ENCODE assay signal across 33 cellular contexts in the genomic region with DNA sequence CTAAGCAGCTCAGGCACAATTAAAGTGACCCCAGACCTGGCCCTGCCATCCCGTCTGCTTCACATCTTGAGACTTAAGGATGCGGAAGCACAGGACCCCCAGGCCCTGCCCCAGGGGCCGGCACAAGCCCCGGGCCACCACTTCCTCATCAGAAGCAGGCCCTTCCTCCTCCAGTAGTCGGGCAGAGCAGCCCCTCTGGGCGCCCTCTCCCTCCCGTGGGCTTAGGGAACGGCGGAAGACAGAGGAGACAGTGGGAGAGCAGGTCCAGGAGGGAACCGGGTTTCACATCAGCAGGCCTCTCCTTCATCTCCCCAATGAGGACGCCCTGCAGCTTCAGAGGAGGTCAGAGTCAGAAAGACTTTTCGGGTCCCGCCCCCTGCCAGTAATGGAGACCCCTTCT.
"Had no signal": no experiment of that assay in that cellular context is flagged by ENCODE, and none has a peak within 500 bp of the region (broad histone marks: within the 10 kb centered on the region; RNA-seq: fewer than 3 reads in every experiment).

No MANE protein-coding gene starts in this region.

- H3K4me1 ChIP-seq: adrenal gland, body of pancreas, foreskin keratinocyte, gastrocnemius medialis had no signal

- H3K27me3 Mint-ChIP-seq: activated CD4-positive, alpha-beta memory T cell treated with anti-CD3 and anti-CD28 coated beads for 36 hours; activated CD4-positive, alpha-beta T cell treated with anti-CD3 and anti-CD28 coated beads for 36 hours; activated CD4-positive, alpha-beta T cell treated with anti-CD3 and anti-CD28 coated beads, Interleukin-2, amount 10 ng/mL, durations not matched to agents 24 days and 14 days; activated CD8-positive, alpha-beta memory T cell treated with anti-CD3 and anti-CD28 coated beads, Interleukin-2, amount 10 ng/mL, durations not matched to agents 7 days and 5 days; activated naive CD4-positive, alpha-beta T cell treated with anti-CD3 and anti-CD28 coated beads, Interleukin-2, amount 50 U/mL, for 24 hours; activated naive CD8-positive, alpha-beta T cell treated with anti-CD3 and anti-CD28 coated beads for 36 hours; activated naive CD8-positive, alpha-beta T cell treated with anti-CD3 and anti-CD28 coated beads, Interleukin-2, amount 50 U/mL, for 24 hours; central memory CD8-positive, alpha-beta T cell; effector memory CD8-positive, alpha-beta T cell had no signal

- H3K27me3 ChIP-seq: adrenal gland, body of pancreas, esophagus muscularis mucosa, foreskin keratinocyte, gastrocnemius medialis had no signal

- DNase-seq: activated CD4-positive, alpha-beta memory T cell treated with anti-CD3 and anti-CD28 coated beads for 36 hours; activated CD4-positive, alpha-beta T cell treated with anti-CD3 and anti-CD28 coated beads for 36 hours; activated CD4-positive, alpha-beta T cell treated with anti-CD3 and anti-CD28 coated beads, Interleukin-2, amount 10 ng/mL, durations not matched to agents 24 days and 14 days; activated CD4-positive, CD25-positive, alpha-beta regulatory T cell; activated CD4-positive, CD25-positive, alpha-beta regulatory T cell treated with anti-CD3 and anti-CD28 coated beads, Interleukin-2, amount 50 U/mL, for 72 hours; activated CD8-positive, alpha-beta memory T cell treated with anti-CD3 and anti-CD28 coated beads, Interleukin-2, amount 10 ng/mL, durations not matched to agents 7 days and 5 days; activated CD8-positive, alpha-beta memory T cell treated with anti-CD3 and anti-CD28 coated beads, Interleukin-2, amount 50 U/mL, for 4 hours; activated CD8-positive, alpha-beta T cell treated with anti-CD3 and anti-CD28 coated beads, Interleukin-2, amount 10 ng/mL, durations not matched to agents 7 days and 5 days; activated effector memory CD4-positive, alpha-beta T cell treated with anti-CD3 and anti-CD28 coated beads, Interleukin-2, amount 50 U/mL, for 16 hours; activated naive CD4-positive, alpha-beta T cell treated with anti-CD3 and anti-CD28 coated beads for 36 hours; activated naive CD8-positive, alpha-beta T cell treated with anti-CD3 and anti-CD28 coated beads for 36 hours; activated naive CD8-positive, alpha-beta T cell treated with anti-CD3 and anti-CD28 coated beads, Interleukin-2, amount 50 U/mL, for 24 hours; activated T-cell treated with anti-CD3 and anti-CD28 coated beads, Interleukin-2, amount 50 U/mL, for 1 hour; activated T-cell treated with anti-CD3 and anti-CD28 coated beads, Interleukin-2, amount 50 U/mL, for 48 hours; adrenal gland; amygdala; aorta; body of pancreas; cortex of kidney; dermis blood vessel endothelial cell; effector CD4-positive, alpha-beta T cell; effector memory CD8-positive, alpha-beta T cell; erythroblast; foreskin keratinocyte; gastrocnemius medialis; glutamatergic neuron; T-helper 2 cell had no signal

- H3K27ac ChIP-seq: adrenal gland, body of pancreas, esophagus muscularis mucosa, foreskin keratinocyte, gastrocnemius medialis had no signal

- H3K36me3 Mint-ChIP-seq: activated CD4-positive, alpha-beta memory T cell treated with anti-CD3 and anti-CD28 coated beads for 36 hours; activated CD8-positive, alpha-beta memory T cell treated with anti-CD3 and anti-CD28 coated beads, Interleukin-2, amount 10 ng/mL, durations not matched to agents 7 days and 5 days; activated naive CD8-positive, alpha-beta T cell treated with anti-CD3 and anti-CD28 coated beads for 36 hours had no signal

- H3K9me3 Mint-ChIP-seq: activated CD4-positive, alpha-beta memory T cell treated with anti-CD3 and anti-CD28 coated beads for 36 hours; activated CD4-positive, alpha-beta T cell treated with anti-CD3 and anti-CD28 coated beads, Interleukin-2, amount 10 ng/mL, durations not matched to agents 24 days and 14 days; activated naive CD4-positive, alpha-beta T cell treated with anti-CD3 and anti-CD28 coated beads for 36 hours; activated naive CD4-positive, alpha-beta T cell treated with anti-CD3 and anti-CD28 coated beads, Interleukin-2, amount 50 U/mL, for 24 hours; activated naive CD8-positive, alpha-beta T cell treated with anti-CD3 and anti-CD28 coated beads for 36 hours; activated naive CD8-positive, alpha-beta T cell treated with anti-CD3 and anti-CD28 coated beads, Interleukin-2, amount 50 U/mL, for 24 hours; activated T-helper 1 cell treated with anti-CD3 and anti-CD28 coated beads, Interleukin-12 subunit alpha, Interleukin-12 subunit beta, Interleukin-2, Interleukin-4 antibody, amounts not matched to agents 30 ng/mL and 10 ng/mL and 1 ng/mL, durations not matched to agents 14 hours and 24 hours and 36 hours; activated T-helper 2 cell treated with anti-CD3 and anti-CD28 coated beads, Interferon-gamma antibody, Interleukin-2, Interleukin-4, amounts not matched to agents 10 μg/mL and 5 μg/mL and 100 μg/mL, durations not matched to agents 14 hours and 24 hours and 36 hours; central memory CD8-positive, alpha-beta T cell; effector memory CD8-positive, alpha-beta T cell had no signal

- H3K27ac Mint-ChIP-seq: activated CD4-positive, alpha-beta memory T cell treated with anti-CD3 and anti-CD28 coated beads for 36 hours; activated CD4-positive, alpha-beta T cell treated with anti-CD3 and anti-CD28 coated beads for 36 hours; activated CD4-positive, alpha-beta T cell treated with anti-CD3 and anti-CD28 coated beads, Interleukin-2, amount 10 ng/mL, durations not matched to agents 24 days and 14 days; activated CD8-positive, alpha-beta memory T cell treated with anti-CD3 and anti-CD28 coated beads, Interleukin-2, amount 10 ng/mL, durations not matched to agents 7 days and 5 days; activated CD8-positive, alpha-beta T cell treated with anti-CD3 and anti-CD28 coated beads, Interleukin-2, amount 10 ng/mL, durations not matched to agents 7 days and 5 days; activated naive CD4-positive, alpha-beta T cell treated with anti-CD3 and anti-CD28 coated beads for 36 hours; activated naive CD4-positive, alpha-beta T cell treated with anti-CD3 and anti-CD28 coated beads, Interleukin-2, amount 50 U/mL, for 24 hours; activated naive CD8-positive, alpha-beta T cell treated with anti-CD3 and anti-CD28 coated beads for 36 hours; activated naive CD8-positive, alpha-beta T cell treated with anti-CD3 and anti-CD28 coated beads, Interleukin-2, amount 50 U/mL, for 24 hours; activated T-helper 1 cell treated with anti-CD3 and anti-CD28 coated beads, Interleukin-12 subunit alpha, Interleukin-12 subunit beta, Interleukin-2, Interleukin-4 antibody, amounts not matched to agents 30 ng/mL and 10 ng/mL and 1 ng/mL, durations not matched to agents 14 hours and 24 hours and 36 hours; activated T-helper 2 cell treated with anti-CD3 and anti-CD28 coated beads, Interferon-gamma antibody, Interleukin-2, Interleukin-4, amounts not matched to agents 10 μg/mL and 5 μg/mL and 100 μg/mL, durations not matched to agents 14 hours and 24 hours and 36 hours; effector memory CD8-positive, alpha-beta T cell had no signal

- H3K4me1 Mint-ChIP-seq: activated CD4-positive, alpha-beta T cell treated with anti-CD3 and anti-CD28 coated beads for 36 hours; activated CD4-positive, alpha-beta T cell treated with anti-CD3 and anti-CD28 coated beads, Interleukin-2, amount 10 ng/mL, durations not matched to agents 24 days and 14 days; activated CD8-positive, alpha-beta memory T cell treated with anti-CD3 and anti-CD28 coated beads, Interleukin-2, amount 10 ng/mL, durations not matched to agents 7 days and 5 days; activated naive CD4-positive, alpha-beta T cell treated with anti-CD3 and anti-CD28 coated beads, Interleukin-2, amount 50 U/mL, for 24 hours; activated naive CD8-positive, alpha-beta T cell treated with anti-CD3 and anti-CD28 coated beads for 36 hours; activated naive CD8-positive, alpha-beta T cell treated with anti-CD3 and anti-CD28 coated beads, Interleukin-2, amount 50 U/mL, for 24 hours; central memory CD8-positive, alpha-beta T cell had no signal

- FAIRE-seq: colon had no signal

- H3K4me3 ChIP-seq: adrenal gland, body of pancreas, esophagus muscularis mucosa, gastrocnemius medialis had no signal

- ATAC-seq: activated CD4-positive, alpha-beta T cell treated with anti-CD3 and anti-CD28 coated beads for 36 hours; activated CD8-positive, alpha-beta memory T cell treated with anti-CD3 and anti-CD28 coated beads, Interleukin-2, amount 10 ng/mL, durations not matched to agents 7 days and 5 days; activated CD8-positive, alpha-beta T cell treated with anti-CD3 and anti-CD28 coated beads, Interleukin-2, amount 10 ng/mL, durations not matched to agents 7 days and 5 days; activated naive CD8-positive, alpha-beta T cell treated with anti-CD3 and anti-CD28 coated beads, Interleukin-2, amount 50 U/mL, for 24 hours; body of pancreas; effector memory CD8-positive, alpha-beta T cell; foreskin keratinocyte; gastrocnemius medialis had no signal

- H3K4me3 Mint-ChIP-seq: activated CD4-positive, alpha-beta memory T cell treated with anti-CD3 and anti-CD28 coated beads for 36 hours; activated CD4-positive, alpha-beta T cell treated with anti-CD3 and anti-CD28 coated beads for 36 hours; activated CD4-positive, alpha-beta T cell treated with anti-CD3 and anti-CD28 coated beads, Interleukin-2, amount 10 ng/mL, durations not matched to agents 24 days and 14 days; activated CD8-positive, alpha-beta memory T cell treated with anti-CD3 and anti-CD28 coated beads, Interleukin-2, amount 10 ng/mL, durations not matched to agents 7 days and 5 days; activated CD8-positive, alpha-beta T cell treated with anti-CD3 and anti-CD28 coated beads, Interleukin-2, amount 10 ng/mL, durations not matched to agents 7 days and 5 days; activated naive CD4-positive, alpha-beta T cell treated with anti-CD3 and anti-CD28 coated beads for 36 hours; activated naive CD4-positive, alpha-beta T cell treated with anti-CD3 and anti-CD28 coated beads, Interleukin-2, amount 50 U/mL, for 24 hours; activated naive CD8-positive, alpha-beta T cell treated with anti-CD3 and anti-CD28 coated beads for 36 hours; activated naive CD8-positive, alpha-beta T cell treated with anti-CD3 and anti-CD28 coated beads, Interleukin-2, amount 50 U/mL, for 24 hours; activated T-helper 1 cell treated with anti-CD3 and anti-CD28 coated beads, Interleukin-12 subunit alpha, Interleukin-12 subunit beta, Interleukin-2, Interleukin-4 antibody, amounts not matched to agents 30 ng/mL and 10 ng/mL and 1 ng/mL, durations not matched to agents 14 hours and 24 hours and 36 hours; central memory CD8-positive, alpha-beta T cell; effector memory CD8-positive, alpha-beta T cell had no signal

- H3K9me3 ChIP-seq: adrenal gland, body of pancreas, esophagus muscularis mucosa, gastrocnemius medialis had no signal
